Comparison of ENCODE assay signal across 10 cellular contexts in the genomic region with DNA sequence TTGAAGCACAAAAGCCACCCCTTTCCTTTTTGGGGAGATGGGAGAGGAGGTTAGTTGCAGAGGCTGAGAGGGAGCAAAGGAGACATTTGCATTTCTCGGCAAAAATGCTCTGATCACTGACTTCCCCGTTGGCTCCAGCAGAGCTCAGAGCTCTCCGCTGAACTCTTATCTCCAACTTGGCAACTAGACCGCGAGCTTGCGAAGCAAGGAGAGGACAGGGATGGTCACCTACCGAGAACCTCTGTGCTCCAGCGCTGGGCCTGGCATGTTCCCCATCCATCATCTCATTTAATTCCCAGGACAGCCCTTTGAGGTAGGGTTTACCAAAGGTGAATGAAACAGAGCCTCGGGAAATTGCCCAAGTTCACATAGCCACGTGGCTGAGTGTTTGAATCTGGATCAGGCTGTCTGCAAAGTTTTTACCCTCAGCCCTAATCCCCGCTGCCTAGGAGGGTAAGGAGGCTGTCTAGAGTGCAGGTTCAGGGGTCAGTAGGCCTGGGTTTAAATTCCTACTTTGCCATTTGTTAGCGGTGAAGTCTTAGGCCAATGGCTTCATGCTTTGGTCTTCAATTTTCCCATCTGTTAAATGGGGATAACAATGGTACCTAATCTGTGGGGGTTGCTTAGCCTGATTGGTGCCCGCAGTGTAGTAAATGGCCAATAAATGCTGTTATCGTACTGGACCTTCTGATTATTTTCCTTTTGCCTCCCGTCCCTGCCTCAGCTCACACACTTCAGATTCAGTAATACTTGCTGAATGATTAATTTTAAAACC. TPM values are rescaled to one million over a fixed set of nuclear protein-coding genes. Genes with fewer than 3 reads are reported as not detected.
DNase-seq lines count a peak whose midpoint lies in the region; ATAC-seq and TF ChIP-seq lines count a peak whose summit lies in the region.
"Had no signal": no experiment of that assay in that cellular context is flagged by ENCODE, and none has a peak within 500 bp of the region (broad histone marks: within the 10 kb centered on the region; RNA-seq: fewer than 3 reads in every experiment).

No MANE protein-coding gene starts in this region.

- H3K9me3 ChIP-seq in ES-I3 (ENCODE audit: control insufficient read depth, insufficient read depth, low read length) (no peaks in the 10 kb centered on the region), SU-DHL-6 (ENCODE audit: insufficient read depth, low read length) (no peaks in the 10 kb centered on the region), gastroesophageal sphincter (no peaks in the 10 kb centered on the region), trophoblast cell (ENCODE audit: insufficient read depth, low read depth, low read length) (no peaks in the 10 kb centered on the region)
- H3K9me3 ChIP-seq: SJSA1 had no signal

- H3K4ac ChIP-seq in trophoblast cell (ENCODE audit: low read depth, low read length), result no peak overlapping the region

- no peak overlapping the region for H3K18ac ChIP-seq in trophoblast cell (ENCODE audit: low read length)

- H2BK5ac ChIP-seq in trophoblast cell (ENCODE audit: low read depth, low read length, poor library complexity), result no peak overlapping the region

- TF ChIP-seq POLR2A in gastroesophageal sphincter (IDR thresholded peaks at IDR 0.05), result no peak

- H3K36me3 ChIP-seq in ES-I3 (ENCODE audit: insufficient read depth, low read length) (no peaks in the 10 kb centered on the region), SU-DHL-6 (ENCODE audit: low read length) (no peaks in the 10 kb centered on the region), gastroesophageal sphincter (no peaks in the 10 kb centered on the region), trophoblast cell (ENCODE audit: control insufficient read depth in 1 of 2, insufficient read depth in 2 of 2, low read length in 2 of 2) (no peaks in the 10 kb centered on the region)
- H3K36me3 ChIP-seq: SJSA1 had no signal

- TF ChIP-seq EP300 in gastroesophageal sphincter (IDR thresholded peaks at IDR 0.05), result no peak

- H2BK120ac ChIP-seq in trophoblast cell (ENCODE audit: insufficient read depth, low read length, poor library complexity), result no peak overlapping the region

- H3F3A ChIP-seq in SU-DHL-6 (ENCODE audit: insufficient read depth), result no peaks in the 10 kb centered on the region

- H3K9ac ChIP-seq in ES-I3 (ENCODE audit: low read depth, low read length), result peak overlapping the region; percentile 57
- H3K9ac ChIP-seq in SU-DHL-6 (ENCODE audit: low read length), result no peak overlapping the region
- H3K9ac ChIP-seq in trophoblast cell (ENCODE audit: low read length), result no peak overlapping the region

- H3K4me1 ChIP-seq in ES-I3 (ENCODE audit: insufficient read depth, low read length) (no peaks in the 10 kb centered on the region), gastroesophageal sphincter (peaks cover 0 to 64% (median 4%) of the 10 kb centered on the region in 3 donors), trophoblast cell (ENCODE audit: control insufficient read depth in 1 of 2, insufficient read depth in 2 of 2, low read length in 2 of 2) (peaks cover 8 to 12% of the 10 kb centered on the region in 2 experiments)

- no peak overlapping the region for H4K8ac ChIP-seq in trophoblast cell (ENCODE audit: low read depth, low read length)

- H2BK12ac ChIP-seq in trophoblast cell (ENCODE audit: low read length), result no peak overlapping the region

- H3K4me2 ChIP-seq in SU-DHL-6 (ENCODE audit: low read depth, low read length, poor library complexity, severe bottlenecking) (peak overlapping the region; percentile 34), trophoblast cell (ENCODE audit: low read length) (peak overlapping the region; percentile 32)

- H3K27me3 ChIP-seq in SU-DHL-6 (ENCODE audit: low read length) (no peaks in the 10 kb centered on the region), gastroesophageal sphincter (no peaks in the 10 kb centered on the region), trophoblast cell (ENCODE audit: insufficient read depth, low read length) (peaks cover 31% of the 10 kb centered on the region)

- DNase-seq in trophoblast cell (no peak), RPMI8226 (no peak), SIG-M5 (lab: John Stamatoyannopoulos, UW) (no peak)
- no peak for DNase-seq in activated CD8-positive, alpha-beta memory T cell treated with anti-CD3 and anti-CD28 coated beads, Interleukin-2, amount 50 U/mL, for 48 hours

- no peaks in the 10 kb centered on the region for H3K9me2 ChIP-seq in SU-DHL-6 (replicated peaks; ENCODE audit: insufficient read depth, low read length)

- TF ChIP-seq CTCF in SU-DHL-6 (IDR thresholded peaks at IDR 0.05; ENCODE audit: insufficient read depth, low read length, poor library complexity, severe bottlenecking), result no peak
- TF ChIP-seq CTCF in gastroesophageal sphincter (IDR thresholded peaks at IDR 0.05), result no peak

- H3K4me3 ChIP-seq in SU-DHL-6 (ENCODE audit: insufficient read depth, low read length, poor library complexity, severe bottlenecking), result no peak overlapping the region
- H3K4me3 ChIP-seq in gastroesophageal sphincter, result peak overlapping the region; percentile 18 to 64
- no peak overlapping the region for H3K4me3 ChIP-seq in trophoblast cell (ENCODE audit: low read depth, low read length)
- H3K4me3 ChIP-seq: lung, SJSA1 had no signal

- no peak overlapping the region for H3K14ac ChIP-seq in trophoblast cell (ENCODE audit: low read length)

- H3K79me2 ChIP-seq in SU-DHL-6 (ENCODE audit: insufficient read depth, low read length) (no peaks in the 10 kb centered on the region), trophoblast cell (ENCODE audit: control insufficient read depth, insufficient read depth, low read length, poor library complexity) (no peaks in the 10 kb centered on the region)

- H3K27ac ChIP-seq in SU-DHL-6 (ENCODE audit: low read depth, low read length), result no peak overlapping the region
- H3K27ac ChIP-seq in gastroesophageal sphincter, result no peak overlapping the region
- no peak overlapping the region for H3K27ac ChIP-seq in trophoblast cell (ENCODE audit: low read depth, low read length)
- H3K27ac ChIP-seq: SJSA1 had no signal

- H3K79me1 ChIP-seq in trophoblast cell (ENCODE audit: low read length), result no peaks in the 10 kb centered on the region

- 17% methylated on average over 2 of the region's 15 CpGs; no CpG with 5 or more reads in 1 of the 2 donors for WGBS in gastroesophageal sphincter (ENCODE audit: low coverage in 1 of 2), 2 donors
- no CpG with 5 or more reads among the region's 15 CpGs for WGBS in trophoblast cell (ENCODE audit: extremely low coverage, insufficient coverage, insufficient read length)

- ATAC-seq in gastroesophageal sphincter (no peak), GM18498 (IDR thresholded peaks at IDR 0.05; ENCODE audit: unreplicated experiment) (no peak)

- H2AK5ac ChIP-seq in trophoblast cell (ENCODE audit: low read length), result no peak overlapping the region

- H4K12ac ChIP-seq in trophoblast cell (ENCODE audit: low read depth, low read length), result no peak overlapping the region

- H4K20me1 ChIP-seq in SU-DHL-6 (ENCODE audit: low read depth, low read length), result no peaks in the 10 kb centered on the region

- H4K91ac ChIP-seq in trophoblast cell (ENCODE audit: low read depth, low read length), result no peak overlapping the region

- H2AFZ ChIP-seq in SU-DHL-6 (ENCODE audit: low read depth, low read length, severe bottlenecking), result no peak overlapping the region
- no peak overlapping the region for H2AFZ ChIP-seq in trophoblast cell (ENCODE audit: insufficient read depth, low read length, poor library complexity)

- H3K23ac ChIP-seq in trophoblast cell (ENCODE audit: low read length), result no peak overlapping the region

RNA-seq across cellular contexts. Expression of a gene that starts 3.8 kb away (rescaled TPM):
- total RNA-seq in gastroesophageal sphincter, result 1 to 10 TPM in 2 of 4 donors, not detected in 2; 1.4 to 1.7 TPM
- polyA plus RNA-seq in trophoblast cell (2013), result 0.27 and 0.39 TPM in 2 replicates

RNA-seq across cellular contexts. Expression of a gene that starts 32.4 kb away (rescaled TPM):
- total RNA-seq in gastroesophageal sphincter, result 1,000 to 10,000 TPM in 1 of 4 donors, 100 to 1,000 TPM in 3; 628 to 1,072 (median 791) TPM
- 778 and 854 TPM in 2 replicates for polyA plus RNA-seq in trophoblast cell (2013)

Comparison
In these comparisons a context has a peak if more than half of its experiments do, and no peak if none do; other contexts are left out.
1. H3K4me3 ChIP-seq: peak in gastroesophageal sphincter (2 of 2); none in SU-DHL-6 (single experiment) and trophoblast cell (single experiment).